Comparison of ENCODE assay signal across 8 cellular contexts in genomic region chr4:2041234-2042130, GRCh38. TPM values are rescaled to one million over a fixed set of nuclear protein-coding genes. Genes with fewer than 3 reads are reported as not detected.
DNase-seq lines count a peak whose midpoint lies in the region; ATAC-seq and TF ChIP-seq lines count a peak whose summit lies in the region.

No MANE protein-coding gene starts in this region.

- no peaks in the 10 kb centered on the region for H3F3A ChIP-seq in neural cell (ENCODE audit: insufficient read depth, low read length, poor library complexity, severe bottlenecking)

- CTCF ChIA-PET in RWPE1 (lab: Yijun Ruan, JAX) = interaction anchor here (0.6 kb wide), 1 partner anchor 358 kb away, joined by 3 read pairs; no protein-coding TSS in a partner anchor

- no peaks in the 10 kb centered on the region for H3K9me2 ChIP-seq in neural cell (ENCODE audit: insufficient read depth, low read length)

- DNase-seq in Ammon's horn (ENCODE audit: low spot score) (peak; percentile 87), GM19238 (ENCODE audit: insufficient read length, low spot score) (peak; percentile 93), RWPE1 (ENCODE audit: low spot score) (peak; percentile 84), foreskin keratinocyte (peak; percentile 11 to 47)
- peak; percentile 71 for DNase-seq in activated effector memory CD4-positive, alpha-beta T cell treated with Interleukin-2 at 50 U/mL for 16 hours
- peak; percentile 92 for DNase-seq in stimulated activated naive CD8-positive, alpha-beta T cell treated with anti-CD3 and anti-CD28 coated beads, Interleukin-15, Interleukin-2, amounts not matched to agents 100 U/mL and 50 U/mL, for 24 hours

- H3K9me3 ChIP-seq in HUES48 (ENCODE audit: control insufficient read depth, insufficient read depth, low read length) (no peaks in the 10 kb centered on the region), neural cell (ENCODE audit: low read length) (no peaks in the 10 kb centered on the region)

- H3K4me1 ChIP-seq in HUES48 (ENCODE audit: control insufficient read depth, insufficient read depth, low read length) = no peaks in the 10 kb centered on the region
- no peaks in the 10 kb centered on the region for H3K4me1 ChIP-seq in foreskin keratinocyte

- H2AFZ ChIP-seq in neural cell (ENCODE audit: low read depth, low read length) = peak overlapping the region; percentile 76

- H3K9ac ChIP-seq in HUES48 (ENCODE audit: low read depth, low read length) = no peak overlapping the region
- H3K9ac ChIP-seq in neural cell (ENCODE audit: low read length) = peak overlapping the region; percentile 84

- peak; percentile 39 for ATAC-seq in foreskin keratinocyte
- peak; percentile 64 for ATAC-seq in stimulated activated naive CD8-positive, alpha-beta T cell treated with anti-CD3 and anti-CD28 coated beads, Interleukin-15, Interleukin-2, amounts not matched to agents 100 U/mL and 50 U/mL, for 24 hours

- H4K20me1 ChIP-seq in neural cell (ENCODE audit: insufficient read depth) = no peaks in the 10 kb centered on the region

- peak overlapping the region; percentile 1 for H3K4me2 ChIP-seq in neural cell (ENCODE audit: low read length)

- peak overlapping the region; percentile 57 for H3K4me3 ChIP-seq in HUES48 (ENCODE audit: low read depth, low read length)
- peak overlapping the region; percentile 92 for H3K4me3 ChIP-seq in neural cell (ENCODE audit: low read length)

- H3K27me3 ChIP-seq in HUES48 (ENCODE audit: control insufficient read depth, insufficient read depth, low read length) (peaks cover 62% of the 10 kb centered on the region), foreskin keratinocyte (peaks cover 48% of the 10 kb centered on the region), neural cell (ENCODE audit: insufficient read depth, low read depth, low read length) (peaks cover 20% of the 10 kb centered on the region)

- TF ChIP-seq RAD21 in neural cell (conservative IDR thresholded peaks at IDR 0.05) = no peak

- peak; percentile 47 for TF ChIP-seq EP300 in neural cell (conservative IDR thresholded peaks at IDR 0.05; ENCODE audit: poor library complexity, severe bottlenecking)

- POLR2A ChIA-PET in RWPE1 (lab: Yijun Ruan, JAX; ENCODE audit: low non-redundant PET) = no interaction called here

- H3K36me3 ChIP-seq in HUES48 (ENCODE audit: control insufficient read depth, insufficient read depth, low read length) (no peaks in the 10 kb centered on the region), neural cell (ENCODE audit: insufficient read depth, low read length) (no peaks in the 10 kb centered on the region)

- H3K27ac ChIP-seq in HUES48 (ENCODE audit: low read depth, low read length) (no peak overlapping the region), RWPE1 (peak overlapping the region; percentile 26; the same call in 1 of the 2 replicates), foreskin keratinocyte (no peak overlapping the region), neural cell (ENCODE audit: low read length) (peak overlapping the region; percentile 65)

- TF ChIP-seq CTCF in RWPE1 (conservative IDR thresholded peaks at IDR 0.05; ENCODE audit: low read depth) (no peak), foreskin keratinocyte (conservative IDR thresholded peaks at IDR 0.05) (no peak), neural cell (IDR thresholded peaks at IDR 0.05; ENCODE audit: poor library complexity, severe bottlenecking) (peak; percentile 39)

- H3K79me2 ChIP-seq in neural cell (replicated peaks; ENCODE audit: insufficient read depth, low read length) = peaks cover 12% of the 10 kb centered on the region

TF ChIP-seq in neural cell, 6 proteins besides CTCF, POLR2A, EP300 and RAD21:
- TF ChIP-seq TAF1 (IDR thresholded peaks at IDR 0.05; ENCODE audit: low read depth) (no peak), EZH2 (IDR thresholded peaks at IDR 0.05; ENCODE audit: borderline replicate concordance, insufficient read depth, low read length, poor library complexity, severe bottlenecking) (no peak), MXI1 (conservative IDR thresholded peaks at IDR 0.05; ENCODE audit: poor library complexity, severe bottlenecking) (peak; percentile 67), POLR2AphosphoS5 (IDR thresholded peaks at IDR 0.05) (peak; percentile 89), SMC3 (conservative IDR thresholded peaks at IDR 0.05; ENCODE audit: poor library complexity) (peak; percentile 59)
- TF ChIP-seq, protein P1, sequence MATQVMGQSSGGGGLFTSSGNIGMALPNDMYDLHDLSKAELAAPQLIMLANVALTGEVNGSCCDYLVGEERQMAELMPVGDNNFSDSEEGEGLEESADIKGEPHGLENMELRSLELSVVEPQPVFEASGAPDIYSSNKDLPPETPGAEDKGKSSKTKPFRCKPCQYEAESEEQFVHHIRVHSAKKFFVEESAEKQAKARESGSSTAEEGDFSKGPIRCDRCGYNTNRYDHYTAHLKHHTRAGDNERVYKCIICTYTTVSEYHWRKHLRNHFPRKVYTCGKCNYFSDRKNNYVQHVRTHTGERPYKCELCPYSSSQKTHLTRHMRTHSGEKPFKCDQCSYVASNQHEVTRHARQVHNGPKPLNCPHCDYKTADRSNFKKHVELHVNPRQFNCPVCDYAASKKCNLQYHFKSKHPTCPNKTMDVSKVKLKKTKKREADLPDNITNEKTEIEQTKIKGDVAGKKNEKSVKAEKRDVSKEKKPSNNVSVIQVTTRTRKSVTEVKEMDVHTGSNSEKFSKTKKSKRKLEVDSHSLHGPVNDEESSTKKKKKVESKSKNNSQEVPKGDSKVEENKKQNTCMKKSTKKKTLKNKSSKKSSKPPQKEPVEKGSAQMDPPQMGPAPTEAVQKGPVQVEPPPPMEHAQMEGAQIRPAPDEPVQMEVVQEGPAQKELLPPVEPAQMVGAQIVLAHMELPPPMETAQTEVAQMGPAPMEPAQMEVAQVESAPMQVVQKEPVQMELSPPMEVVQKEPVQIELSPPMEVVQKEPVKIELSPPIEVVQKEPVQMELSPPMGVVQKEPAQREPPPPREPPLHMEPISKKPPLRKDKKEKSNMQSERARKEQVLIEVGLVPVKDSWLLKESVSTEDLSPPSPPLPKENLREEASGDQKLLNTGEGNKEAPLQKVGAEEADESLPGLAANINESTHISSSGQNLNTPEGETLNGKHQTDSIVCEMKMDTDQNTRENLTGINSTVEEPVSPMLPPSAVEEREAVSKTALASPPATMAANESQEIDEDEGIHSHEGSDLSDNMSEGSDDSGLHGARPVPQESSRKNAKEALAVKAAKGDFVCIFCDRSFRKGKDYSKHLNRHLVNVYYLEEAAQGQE (IDR thresholded peaks at IDR 0.05; ENCODE audit: borderline replicate concordance) = peak; percentile 19

RNA-seq across cellular contexts. Expression of gene NAT8L, which starts 17.6 kb away (rescaled TPM):
- total RNA-seq in foreskin keratinocyte = not detected in 2 replicates
- polyA plus RNA-seq in foreskin keratinocyte = 0.02 TPM in 1 of 2 replicates, not detected in the other
- 12.6 and 15.4 TPM in 2 replicates for polyA plus RNA-seq in neural cell
- 19.0 and 20.5 TPM in 2 replicates for polyA minus RNA-seq in neural cell

RNA-seq across cellular contexts. Expression of gene NELFA, which starts 32.7 kb away (rescaled TPM):
- total RNA-seq in foreskin keratinocyte = 22.9 and 25.5 TPM in 2 replicates
- 21.0 and 24.4 TPM in 2 replicates for polyA plus RNA-seq in foreskin keratinocyte
- polyA plus RNA-seq in neural cell = 40.5 and 56.7 TPM in 2 replicates
- polyA minus RNA-seq in neural cell = 48.6 and 57.2 TPM in 2 replicates

Comparison
In these comparisons a context has a peak if more than half of its experiments do, and no peak if none do; other contexts are left out.
1. DNase-seq: peak in every context shown above with its lines; median percentile 93 in GM19238; 92 in stimulated activated naive CD8-positive, alpha-beta T cell treated with anti-CD3 and anti-CD28 coated beads, Interleukin-15, Interleukin-2, amounts not matched to agents 100 U/mL and 50 U/mL, for 24 hours; 87 in Ammon's horn; 84 in RWPE1; 71 in activated effector memory CD4-positive, alpha-beta T cell treated with Interleukin-2 at 50 U/mL for 16 hours; 29 in foreskin keratinocyte.
2. H3K27ac ChIP-seq: peak in RWPE1 (single experiment) and neural cell (single experiment); none in HUES48 (single experiment) and foreskin keratinocyte (single experiment).
3. RNA of gene NAT8L, which starts 17.6 kb away (polyA plus RNA-seq): 12.6 to 15.4 TPM in neural cell; 0.02 TPM in foreskin keratinocyte; every median in the first group is over 10 times any median in the second.